8 cellular contexts compared by ENCODE assay signal in the genomic region with DNA sequence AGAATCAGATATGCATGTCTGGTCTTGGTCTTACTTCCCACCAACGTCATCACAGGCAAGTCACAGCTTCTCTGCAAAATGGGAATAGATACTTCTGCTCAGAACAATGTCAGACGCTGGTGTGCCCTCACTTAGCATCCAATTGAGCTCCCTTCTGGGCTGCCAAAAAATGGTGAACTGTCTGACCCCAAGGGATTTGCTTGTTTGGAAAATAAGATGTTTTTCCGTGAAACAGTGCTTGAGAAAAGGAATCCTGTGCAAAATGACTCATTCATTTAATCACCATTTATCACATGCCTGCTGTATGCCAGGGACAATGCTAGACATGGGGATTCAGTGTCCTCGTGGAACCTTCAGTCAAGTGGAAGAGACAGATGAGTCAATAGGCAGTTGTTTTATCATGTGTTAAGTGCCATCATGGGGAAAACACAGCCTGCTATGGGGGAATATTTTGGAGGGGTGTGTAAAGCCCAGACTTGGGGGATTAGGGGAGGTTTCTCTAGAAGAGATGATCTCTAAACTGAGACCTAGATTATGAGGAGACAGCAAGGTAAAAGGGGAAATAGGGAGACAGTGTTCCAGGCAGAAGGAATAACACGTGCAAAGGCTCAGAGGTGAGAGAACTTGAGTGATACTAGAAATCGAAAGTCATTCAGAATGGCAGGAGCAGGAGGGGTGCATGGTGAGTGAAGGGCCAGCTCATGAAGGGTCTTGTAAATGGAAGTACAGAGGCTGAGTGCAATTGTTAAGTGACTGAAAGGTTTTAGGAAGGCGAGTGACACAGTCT. TPM values are rescaled to one million over a fixed set of nuclear protein-coding genes. Genes with fewer than 3 reads are reported as not detected.
DNase-seq lines count a peak whose midpoint lies in the region; ATAC-seq and TF ChIP-seq lines count a peak whose summit lies in the region.

No MANE protein-coding gene starts in this region.

- no peaks in the 10 kb centered on the region for H3K9me3 ChIP-seq in muscle layer of duodenum (ENCODE audit: control insufficient read depth in 1 of 2, low read length in 2 of 2)

- H3K36me3 Mint-ChIP-seq in CD14-positive monocyte: peaks cover 4 to 12% of the 10 kb centered on the region in 2 donors

- no peak overlapping the region for H3K4me3 ChIP-seq in muscle layer of duodenum (ENCODE audit: low read depth in 1 of 2, low read length in 2 of 2)

- DNase-seq in CD14-positive monocyte (ENCODE audit: low spot score) (peak; percentile 61), amniotic epithelial cell (ENCODE audit: low read depth) (peak; percentile 56), SHP77 treated with DMSO at 0.1 percent for 48 hours (lab: John Stamatoyannopoulos, UW) (no peak), HUDEP-2 (lab: John Stamatoyannopoulos, UW; ENCODE audit: unreplicated experiment in 76 of 76) (no peak), superior temporal gyrus (ENCODE audit: extremely low spot score) (no peak)

- H3K4me3 Mint-ChIP-seq in CD14-positive monocyte: peak overlapping the region; percentile 53 to 55

- H3K4me1 ChIP-seq in muscle layer of duodenum (ENCODE audit: control insufficient read depth in 1 of 2, insufficient read depth in 2 of 2, low read length in 2 of 2): peaks cover 6 to 17% of the 10 kb centered on the region in 2 donors

- ATAC-seq in GM21723 (IDR thresholded peaks at IDR 0.05; ENCODE audit: unreplicated experiment): peak; percentile 21
- ATAC-seq in GM18873 (IDR thresholded peaks at IDR 0.05; ENCODE audit: low FRiP score, unreplicated experiment): no peak

- peaks cover 6% of the 10 kb centered on the region for H3K27me3 ChIP-seq in muscle layer of duodenum (ENCODE audit: low read depth, low read length)

- peaks cover 27 to 33% (median 33%) of the 10 kb centered on the region in 3 donors for H3K27me3 Mint-ChIP-seq in CD14-positive monocyte (ENCODE audit: low read depth in 3 of 3)

- intact Hi-C loops in CD14-positive monocyte (cut with micrococcal nuclease): no loop called here

- TF ChIP-seq CTCF in CD14-positive monocyte (IDR thresholded peaks at IDR 0.05): no peak

- peaks cover 31% of the 10 kb centered on the region for H3K4me1 Mint-ChIP-seq in CD14-positive monocyte

- peaks cover 0 to 8% (median 4%) of the 10 kb centered on the region in 7 donors for H3K9me3 Mint-ChIP-seq in CD14-positive monocyte

- H3K27ac Mint-ChIP-seq in CD14-positive monocyte: peak overlapping the region; percentile 28 to 92 (median 82)

- H3K27ac ChIP-seq in muscle layer of duodenum (ENCODE audit: low read length): peak overlapping the region; percentile 69

- H3K36me3 ChIP-seq in muscle layer of duodenum (ENCODE audit: control insufficient read depth in 1 of 2, insufficient read depth in 2 of 2, low read length in 2 of 2): no peaks in the 10 kb centered on the region

RNA-seq across cellular contexts. Expression of gene NIPAL4, which starts 3.8 kb away (rescaled TPM):
- under 1 TPM in 1 of 2 donors, not detected in 1; 0.04 TPM for polyA plus RNA-seq in CD14-positive monocyte

Comparison
In these comparisons a context has a peak if more than half of its experiments do, and no peak if none do; other contexts are left out.
1. DNase-seq: peak in CD14-positive monocyte (single experiment) and amniotic epithelial cell (single experiment); none in SHP77 treated with DMSO at 0.1 percent for 48 hours (single experiment), HUDEP-2 (0 of 76) and superior temporal gyrus (single experiment).